1 cellular context compared by ENCODE assay signal in genomic region chr5:98929123-98929981, GRCh38.
TF ChIP-seq lines count a peak whose summit lies in the region.

No MANE protein-coding gene starts in this region.

TF ChIP-seq in GM12878, 131 proteins besides CTCF, POLR2A, EP300 and RAD21 (continued from another document and continues in another):
- TF ChIP-seq BCLAF1 (IDR thresholded peaks at IDR 0.05) (no peak), IKZF1 (conservative IDR thresholded peaks at IDR 0.05) (peak; percentile 98), RBBP5 (conservative IDR thresholded peaks at IDR 0.05) (0 out of 2 replicates have a peak, but pooled peaks have one; percentile 58), PAX5 (IDR thresholded peaks at IDR 0.05; ENCODE audit: borderline replicate concordance, low read depth, low read length) (peak; percentile 92), PBX3 (IDR thresholded peaks at IDR 0.05; ENCODE audit: insufficient replicate concordance, low read depth, low read length) (peak; percentile 88), SMAD1 (IDR thresholded peaks at IDR 0.05; ENCODE audit: low read depth, partially characterized antibody) (peak; percentile 70), NFXL1 (IDR thresholded peaks at IDR 0.05; ENCODE audit: borderline replicate concordance) (no peak), YY1 (IDR thresholded peaks at IDR 0.05; ENCODE audit: low read depth, low read length) (no peak), ZNF384 (IDR thresholded peaks at IDR 0.05; ENCODE audit: borderline replicate concordance, low read depth, low read length) (peak; percentile 32; the same call in 1 of the 2 replicates), NKRF (conservative IDR thresholded peaks at IDR 0.05) (peak; percentile 86), ASH2L (IDR thresholded peaks at IDR 0.05; ENCODE audit: borderline replicate concordance, low read depth) (0 out of 2 replicates have a peak, but pooled peaks have one; percentile 65), NR2F1 (conservative IDR thresholded peaks at IDR 0.05) (peak; percentile 81; the same call in 1 of the 2 replicates), HDAC2 (IDR thresholded peaks at IDR 0.05) (peak; percentile 79; the same call in 1 of the 2 replicates), DPF2 (IDR thresholded peaks at IDR 0.05) (peak; percentile 92), POLR2AphosphoS5 (IDR thresholded peaks at IDR 0.05; ENCODE audit: low read length) (peak; percentile 96), ZNF687 (IDR thresholded peaks at IDR 0.05) (peak; percentile 73), ELK1 (IDR thresholded peaks at IDR 0.05; ENCODE audit: low read depth, low read length) (no peak), TAF1 (IDR thresholded peaks at IDR 0.05; ENCODE audit: borderline replicate concordance, low read depth, low read length) (no peak; the same call in 1 of the 2 replicates), RB1 (IDR thresholded peaks at IDR 0.05; ENCODE audit: borderline replicate concordance) (peak; percentile 48; the same call in 1 of the 2 replicates), BHLHE40 (IDR thresholded peaks at IDR 0.05; ENCODE audit: borderline replicate concordance in 1 of 2, low read depth in 2 of 2, low read length in 1 of 2) (peak; percentile 48 to 80; a peak in 3 of 4 replicates), SKIL (IDR thresholded peaks at IDR 0.05; ENCODE audit: low read depth, poor library complexity, severe bottlenecking) (no peak), KLF5 (IDR thresholded peaks at IDR 0.05; ENCODE audit: partially characterized antibody) (no peak), SREBF1 (IDR thresholded peaks at IDR 0.05; ENCODE audit: low read length) (no peak), MXI1 (IDR thresholded peaks at IDR 0.05; ENCODE audit: low read depth, low read length) (peak; percentile 22), SMARCA5 (IDR thresholded peaks at IDR 0.05) (peak; percentile 87), NFIC (IDR thresholded peaks at IDR 0.05; ENCODE audit: low read depth, low read length) (peak; percentile 23; the same call in 1 of the 2 replicates), PRDM15 (CRISPR knock-in tag; IDR thresholded peaks at IDR 0.05) (no peak), HCFC1 (IDR thresholded peaks at IDR 0.05; ENCODE audit: low read length) (no peak), CHD2 (IDR thresholded peaks at IDR 0.05; ENCODE audit: borderline replicate concordance, low read depth, low read length) (peak; percentile 77), IRF3 (IDR thresholded peaks at IDR 0.05) (no peak), NRF1 (conservative IDR thresholded peaks at IDR 0.05; ENCODE audit: low read depth, low read length) (peak; percentile 91)
